ENCODE assay signal across 15 cellular contexts in the genomic region with DNA sequence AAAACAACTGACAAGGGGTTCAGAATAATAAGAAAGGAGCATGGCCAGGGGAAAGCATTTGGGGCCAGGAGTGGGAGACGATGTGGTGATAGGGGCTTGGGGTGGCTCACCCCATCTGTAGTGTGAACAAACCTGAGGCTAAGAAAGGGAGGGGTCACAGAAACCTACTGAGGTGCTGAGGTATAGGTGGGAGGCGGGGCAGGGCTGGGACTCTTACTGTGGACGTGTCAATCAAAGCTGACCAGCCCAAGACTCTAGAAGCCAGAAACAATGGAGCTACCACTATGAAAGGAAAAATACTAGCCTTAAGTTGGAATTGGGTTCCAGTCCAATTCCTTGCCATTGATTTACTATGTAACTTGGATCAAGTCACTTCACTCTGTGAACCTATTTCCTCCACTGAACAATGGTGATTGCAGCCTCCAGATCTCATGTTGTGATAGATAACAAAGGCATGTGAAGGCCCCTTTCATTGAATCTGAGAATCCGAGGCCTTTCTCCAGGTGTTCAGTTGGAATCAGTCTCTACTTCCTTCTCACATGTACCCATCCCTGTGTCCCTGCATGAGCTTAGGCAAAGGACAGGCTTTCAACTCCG.
DNase-seq lines count a peak whose midpoint lies in the region; ATAC-seq, FAIRE-seq and TF ChIP-seq lines count a peak whose summit lies in the region.
"Had no signal": no experiment of that assay in that cellular context is flagged by ENCODE, and none has a peak within 500 bp of the region (broad histone marks: within the 10 kb centered on the region; RNA-seq: fewer than 3 reads in every experiment).

No MANE protein-coding gene starts in this region.

- RAD21 ChIA-PET in HCT116 (lab: Charles Lee; ENCODE audit: low non-redundant PET in 1 of 2, low total read pairs in 2 of 2, uncharacterized antibody in 2 of 2, unreplicated experiment in 2 of 2): no interaction called here

- H3K79me2 ChIP-seq in HCT116 (ENCODE audit: insufficient read depth, low read length): no peaks in the 10 kb centered on the region
- no peaks in the 10 kb centered on the region for H3K79me2 ChIP-seq in H1 (ENCODE audit: control insufficient read depth in 1 of 2, insufficient read depth in 2 of 2, low read length in 2 of 2)

- H4K20me1 ChIP-seq in HCT116 (ENCODE audit: insufficient read depth) (no peaks in the 10 kb centered on the region), H1 (replicated peaks in 1 of 2; ENCODE audit: control insufficient read depth in 1 of 2, insufficient read depth in 2 of 2, low read length in 2 of 2) (no peaks in the 10 kb centered on the region)

- no peak overlapping the region for H3K14ac ChIP-seq in H1 (ENCODE audit: insufficient read length)
- H3K14ac ChIP-seq in mesenchymal stem cell (ENCODE audit: low read length in 2 of 2): no peak overlapping the region

- H3K27ac ChIP-seq in HCT116 (ENCODE audit: low read depth, low read length): no peak overlapping the region
- no peak overlapping the region for H3K27ac ChIP-seq in H1 (ENCODE audit: low read depth, low read length)
- no peak overlapping the region for H3K27ac ChIP-seq in mesenchymal stem cell (ENCODE audit: low read length, poor library complexity, severe bottlenecking)
- H3K27ac ChIP-seq in skin epidermis: peak overlapping the region in 12 of 21 experiments; percentile 9 to 66 (median 28)
- no peak overlapping the region for H3K27ac ChIP-seq in esophagus muscularis mucosa (replicated peaks in 1 of 4)
- H3K27ac ChIP-seq: A549, KMS-11 had no signal

- H3K23me2 ChIP-seq in H1 (ENCODE audit: low read depth, low read length): no peaks in the 10 kb centered on the region

- H2BK15ac ChIP-seq in H1 (ENCODE audit: low read length): no peak overlapping the region
- H2BK15ac ChIP-seq in mesenchymal stem cell (ENCODE audit: low read depth, poor library complexity, severe bottlenecking): peak overlapping the region; percentile 41

- H3K4ac ChIP-seq in H1 (replicated peaks; ENCODE audit: insufficient read length, low read depth, low read length) (no peak overlapping the region), mesenchymal stem cell (ENCODE audit: low read depth in 1 of 2, low read length in 2 of 2) (no peak overlapping the region)

- H2BK12ac ChIP-seq in H1 (ENCODE audit: low read depth, low read length) (no peak overlapping the region), mesenchymal stem cell (ENCODE audit: low read length in 2 of 2) (no peak overlapping the region)

- TF ChIP-seq RAD21 in HCT116 (IDR thresholded peaks at IDR 0.05; ENCODE audit: low read depth) (no peak), H1 (IDR thresholded peaks at IDR 0.05 in 1 of 2, conservative IDR thresholded peaks at IDR 0.05 in 1 of 2; ENCODE audit: low read depth in 2 of 2, low read length in 2 of 2) (no peak)

- H3K23ac ChIP-seq in H1 (ENCODE audit: insufficient read length): no peak overlapping the region
- H3K23ac ChIP-seq in mesenchymal stem cell (ENCODE audit: low read length in 2 of 2): no peak overlapping the region

- H3K79me1 ChIP-seq in H1 (ENCODE audit: low read depth, low read length) (no peaks in the 10 kb centered on the region), mesenchymal stem cell (replicated peaks; ENCODE audit: low read length, poor library complexity, severe bottlenecking) (no peaks in the 10 kb centered on the region)

- CTCF ChIA-PET in HCT116 (lab: Charles Lee) (no interaction called here), H1 (lab: Charles Lee; ENCODE audit: partially characterized antibody) (interaction anchor here (0.9 kb wide), 1 partner anchor 440 kb away, joined by 3 read pairs; no protein-coding TSS in a partner anchor)

- no peak for ATAC-seq in HCT116
- ATAC-seq in GM19351 (IDR thresholded peaks at IDR 0.05; ENCODE audit: unreplicated experiment): no peak
- ATAC-seq: A549 had no signal

- DNase-seq in HCT116 (ENCODE audit: low read depth, low spot score) (no peak), H1 (ENCODE audit: low read depth in 1 of 2, low spot score in 2 of 2) (no peak), mesenchymal stem cell (no peak), esophagus muscularis mucosa (ENCODE audit: extremely low spot score) (no peak), MV-4-11 (lab: John Stamatoyannopoulos, UW) (no peak)
- DNase-seq: DMS53, GOT3, NCI-H1105, NCI-H1694 treated with DMSO at 0.1 percent for 48 hours, NCI-H774, Right ventricle myocardium superior had no signal

- peak overlapping the region; percentile 18 for H2BK120ac ChIP-seq in H1 (replicated peaks; ENCODE audit: low read depth, low read length)
- H2BK120ac ChIP-seq in mesenchymal stem cell (ENCODE audit: low read depth, low read length): no peak overlapping the region

- TF ChIP-seq EP300 in H1 (IDR thresholded peaks at IDR 0.05; ENCODE audit: borderline replicate concordance in 1 of 2, low read depth in 2 of 2, low read length in 2 of 2): no peak
- TF ChIP-seq EP300 in esophagus muscularis mucosa (IDR thresholded peaks at IDR 0.05): no peak

- WGBS in H1 (ENCODE audit: extremely low coverage in 1 of 2, insufficient coverage in 1 of 2, insufficient read length in 1 of 2, insufficient replicate concordance in 2 of 2, low coverage in 1 of 2, low lambda C conversion rate in 2 of 2, missing lambda C conversion rate in 1 of 2), 2 experiments: 79% methylated on average over 5 of the region's 5 CpGs; no CpG with 5 or more reads in 1 of the 2 experiments
- 92% methylated on average over 5 of the region's 5 CpGs for WGBS in mesenchymal stem cell
- 87% methylated on average over 5 of the region's 5 CpGs for WGBS in esophagus muscularis mucosa

- H3K9ac ChIP-seq in HCT116 (ENCODE audit: low read length): no peak overlapping the region
- H3K9ac ChIP-seq in H1 (replicated peaks in 1 of 4; ENCODE audit: extremely low read depth in 1 of 4, low read depth in 3 of 4, low read length in 3 of 4): no peak overlapping the region
- H3K9ac ChIP-seq in mesenchymal stem cell (ENCODE audit: low read length): no peak overlapping the region
- H3K9ac ChIP-seq: KMS-11 had no signal

- intact Hi-C loops in HCT116 (cut with micrococcal nuclease) (loop anchor here (5.0 kb wide), 3 partner anchors 83 to 447 kb away; no protein-coding TSS in a partner anchor), esophagus muscularis mucosa (cut with DNase I) (no loop called here)

- no peak for FAIRE-seq in H1 (lab: Jason Lieb, UNC)
- FAIRE-seq: A549 had no signal

- no peak overlapping the region for H3K56ac ChIP-seq in H1 (replicated peaks; ENCODE audit: insufficient read length, low read depth, low read length)

- H3K4me2 ChIP-seq in HCT116 (ENCODE audit: low read length): no peak overlapping the region
- no peak overlapping the region for H3K4me2 ChIP-seq in H1 (ENCODE audit: insufficient read depth in 1 of 2, low read depth in 2 of 2, low read length in 2 of 2)
- H3K4me2 ChIP-seq in mesenchymal stem cell (ENCODE audit: low read length, poor library complexity, severe bottlenecking): no peak overlapping the region
- H3K4me2 ChIP-seq: A549, KMS-11 had no signal

- BruUV-seq in HCT116 (replicated peaks; lab: Mats Ljungman, UMichigan): no TSS peak

- no peak overlapping the region for H2BK5ac ChIP-seq in H1 (ENCODE audit: low read depth, low read length)
- no peak overlapping the region for H2BK5ac ChIP-seq in mesenchymal stem cell (ENCODE audit: low read depth, low read length, poor library complexity, severe bottlenecking)

- H3K27me3 ChIP-seq in HCT116 (ENCODE audit: insufficient read depth, low read length): peaks cover 7% of the 10 kb centered on the region; the same call in 1 of the 2 replicates
- peaks cover 0 to 11% (median 5%) of the 10 kb centered on the region in 4 experiments; a peak in 6 of 7 replicates for H3K27me3 ChIP-seq in H1 (replicated peaks in 1 of 4; ENCODE audit: control insufficient read depth in 3 of 4, extremely low read depth in 1 of 4, insufficient read depth in 3 of 4, low read length in 3 of 4)
- peaks cover 20 to 45% of the 10 kb centered on the region in 2 experiments for H3K27me3 ChIP-seq in mesenchymal stem cell (ENCODE audit: control insufficient read depth in 1 of 2, insufficient read depth in 1 of 2, low read length in 2 of 2)
- H3K27me3 ChIP-seq in esophagus muscularis mucosa: peaks cover 0 to 5% (median under 1%) of the 10 kb centered on the region in 4 donors

- TF ChIP-seq CTCF in HCT116 (IDR thresholded peaks at IDR 0.05 in 2 of 3, conservative IDR thresholded peaks at IDR 0.05 in 1 of 3; ENCODE audit: borderline replicate concordance in 1 of 3, insufficient read depth in 1 of 3, low read depth in 2 of 3, low read length in 2 of 3) (no peak), H1 (IDR thresholded peaks at IDR 0.05; ENCODE audit: control extremely low read depth in 1 of 3, insufficient read depth in 1 of 3, low read depth in 1 of 3, low read length in 3 of 3) (no peak), esophagus muscularis mucosa (IDR thresholded peaks at IDR 0.05) (no peak)

- POLR2A ChIA-PET in HCT116 (lab: Charles Lee) (no interaction called here), H1 (lab: Charles Lee; ENCODE audit: partially characterized antibody) (no interaction called here)

- no peak overlapping the region; the same call in 1 of the 2 replicates for H3K18ac ChIP-seq in H1 (ENCODE audit: extremely low read depth, low read length)
- H3K18ac ChIP-seq in mesenchymal stem cell (ENCODE audit: low read depth in 1 of 2, low read length in 2 of 2): peak overlapping the region in 1 of 2 experiments; percentile 37

- no peak overlapping the region for H4K5ac ChIP-seq in H1 (ENCODE audit: insufficient read length, low read depth, low read length)

- H3K36me3 ChIP-seq in HCT116 (ENCODE audit: control insufficient read depth in 1 of 2, insufficient read depth in 2 of 2, low read length in 2 of 2) (no peaks in the 10 kb centered on the region), H1 (ENCODE audit: control insufficient read depth in 2 of 4, insufficient read depth in 4 of 4, low read length in 3 of 4) (no peaks in the 10 kb centered on the region), mesenchymal stem cell (ENCODE audit: control insufficient read depth in 1 of 2, insufficient read depth in 2 of 2, low read depth in 1 of 2, low read length in 2 of 2) (no peaks in the 10 kb centered on the region), esophagus muscularis mucosa (no peaks in the 10 kb centered on the region)

- H3K4me3 ChIP-seq in HCT116 (replicated peaks in 1 of 2; ENCODE audit: low read depth in 1 of 2, low read length in 2 of 2) (no peak overlapping the region), H1 (ENCODE audit: extremely low read depth in 1 of 4, insufficient read depth in 2 of 4, low read depth in 3 of 4, low read length in 4 of 4) (no peak overlapping the region), mesenchymal stem cell (ENCODE audit: insufficient read depth in 1 of 2, low read depth in 1 of 2, low read length in 2 of 2) (no peak overlapping the region), skin epidermis (no peak overlapping the region), esophagus muscularis mucosa (no peak overlapping the region)
- H3K4me3 ChIP-seq: A549 had no signal

- TF ChIP-seq POLR2A in HCT116 (IDR thresholded peaks at IDR 0.05; ENCODE audit: borderline replicate concordance, extremely low read depth, insufficient read depth, insufficient read length) (no peak), H1 (IDR thresholded peaks at IDR 0.05; ENCODE audit: control extremely low read depth in 1 of 2, low read depth in 2 of 2, low read length in 2 of 2) (no peak), esophagus muscularis mucosa (IDR thresholded peaks at IDR 0.05; ENCODE audit: low read depth) (no peak)

- H4K8ac ChIP-seq in H1 (ENCODE audit: extremely low read depth, insufficient read depth, low read length): no peak overlapping the region
- no peak overlapping the region for H4K8ac ChIP-seq in mesenchymal stem cell (ENCODE audit: low read length)

- H2AK5ac ChIP-seq in H1 (ENCODE audit: low read depth, low read length): no peak overlapping the region
- H2AK5ac ChIP-seq in mesenchymal stem cell (ENCODE audit: low read length, severe bottlenecking): no peak overlapping the region

- H3K9me3 ChIP-seq in HCT116 (ENCODE audit: control insufficient read depth in 1 of 2, insufficient read depth in 1 of 2, low read depth in 1 of 2, low read length in 2 of 2): no peaks in the 10 kb centered on the region
- no peaks in the 10 kb centered on the region for H3K9me3 ChIP-seq in H1 (ENCODE audit: insufficient read depth in 2 of 2, low read depth in 1 of 2, low read length in 1 of 2)
- H3K9me3 ChIP-seq in mesenchymal stem cell (ENCODE audit: control insufficient read depth, low read length): no peaks in the 10 kb centered on the region
- H3K9me3 ChIP-seq in esophagus muscularis mucosa: no peaks in the 10 kb centered on the region
- H3K9me3 ChIP-seq: A549 had no signal

- H3K9me2 ChIP-seq in HCT116 (ENCODE audit: insufficient read depth): no peaks in the 10 kb centered on the region

- H4K91ac ChIP-seq in H1 (replicated peaks; ENCODE audit: insufficient read length, low read length) (no peak overlapping the region), mesenchymal stem cell (ENCODE audit: low read length) (no peak overlapping the region)

- H2AFZ ChIP-seq in HCT116 (ENCODE audit: low read depth, low read length, poor library complexity, severe bottlenecking) (peak overlapping the region; percentile 40), H1 (ENCODE audit: low read length) (peak overlapping the region; percentile 35; the same call in 1 of the 2 replicates), mesenchymal stem cell (ENCODE audit: low read depth, low read length) (no peak overlapping the region)

- no peak overlapping the region for H2BK20ac ChIP-seq in H1 (ENCODE audit: low read length)

- peaks cover 49 to 85% of the 10 kb centered on the region in 2 experiments for H3K4me1 ChIP-seq in HCT116 (ENCODE audit: control insufficient read depth in 1 of 2, insufficient read depth in 2 of 2, low read length in 2 of 2)
- H3K4me1 ChIP-seq in H1 (replicated peaks in 1 of 4; ENCODE audit: control insufficient read depth in 3 of 4, insufficient read depth in 4 of 4, low read length in 3 of 4): peaks cover under 1 to 15% (median 3%) of the 10 kb centered on the region in 4 experiments; a peak in 6 of 7 replicates
- peaks cover 18% of the 10 kb centered on the region for H3K4me1 ChIP-seq in mesenchymal stem cell (ENCODE audit: control insufficient read depth, insufficient read depth, low read depth, low read length)
- H3K4me1 ChIP-seq in esophagus muscularis mucosa: peaks cover 1 to 5% (median 4%) of the 10 kb centered on the region in 4 donors

Comparison
In these comparisons a context has a peak if more than half of its experiments do, and no peak if none do; other contexts are left out.
1. H3K27ac ChIP-seq: peak in skin epidermis (12 of 21); none in HCT116 (single experiment), H1 (single experiment), mesenchymal stem cell (single experiment) and esophagus muscularis mucosa (0 of 4).